8 cellular contexts compared by ENCODE assay signal in the genomic region with DNA sequence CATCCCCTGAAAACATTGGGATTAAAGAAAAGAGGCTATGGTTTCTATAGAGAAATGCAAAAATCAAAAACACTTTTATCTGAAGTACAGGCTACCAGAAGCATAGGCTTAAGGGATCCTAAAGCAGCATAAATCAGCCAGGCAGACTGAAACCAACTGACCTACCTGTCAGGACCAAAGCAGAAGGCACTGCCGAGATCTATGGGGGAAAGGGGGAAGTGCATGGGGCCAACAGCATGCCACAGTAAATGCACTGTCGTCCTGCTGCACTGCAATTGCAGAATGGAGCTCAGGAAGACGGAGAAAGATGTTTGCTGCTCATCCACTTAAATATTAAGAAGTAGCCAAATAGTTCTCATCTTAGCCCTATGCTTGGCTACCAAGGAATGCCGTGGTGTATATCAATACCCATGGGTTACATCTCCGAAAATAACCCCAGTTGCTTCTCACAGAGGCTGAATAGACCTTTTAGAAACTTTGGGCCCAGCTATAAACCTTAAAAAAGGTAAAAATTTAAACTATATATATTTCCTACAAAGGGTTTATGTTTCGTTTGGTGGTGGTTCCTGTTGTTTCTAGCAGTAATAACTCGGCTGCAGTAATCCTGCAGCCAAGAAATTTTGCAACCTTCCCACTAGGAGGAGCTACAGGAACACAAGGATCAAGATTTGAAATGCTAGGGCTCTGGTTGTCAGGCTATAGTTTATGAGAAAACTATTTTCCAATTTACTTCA.
DNase-seq lines count a peak whose midpoint lies in the region; ATAC-seq and TF ChIP-seq lines count a peak whose summit lies in the region.

No MANE protein-coding gene starts in this region.

- no peaks in the 10 kb centered on the region for H3K4me1 ChIP-seq in mucosa of descending colon (ENCODE audit: low read depth)

- H3K4me3 ChIP-seq in HFF-Myc (replicated peaks; ENCODE audit: low read depth, low read length) = no peak overlapping the region
- H3K4me3 ChIP-seq in mucosa of descending colon = no peak overlapping the region

- no peaks in the 10 kb centered on the region for H3K36me3 ChIP-seq in mucosa of descending colon (ENCODE audit: low read depth)

- H3K27ac Mint-ChIP-seq in natural killer cell = no peak overlapping the region

- no peaks in the 10 kb centered on the region for H3K9me3 ChIP-seq in mucosa of descending colon

- no peaks in the 10 kb centered on the region for H3K4me1 Mint-ChIP-seq in natural killer cell

- DNase-seq in ELF-1 (ENCODE audit: low read depth, low spot score) = peak; percentile 37
- DNase-seq in HFF-Myc (ENCODE audit: extremely low read depth, low read depth) = no peak
- peak; percentile 69 for DNase-seq in NCI-H82 (lab: John Stamatoyannopoulos, UW)
- DNase-seq in dermis blood vessel endothelial cell = peak; percentile 73
- peak in 1 of 3 donors; percentile 3 for DNase-seq in mucosa of descending colon
- no peak for DNase-seq in natural killer cell

- peak; percentile 70 for ATAC-seq in mucosa of descending colon
- no peak for ATAC-seq in natural killer cell
- no peak for ATAC-seq in esophagus mucosa
- no peak for ATAC-seq in HG03469 (IDR thresholded peaks at IDR 0.05; ENCODE audit: unreplicated experiment)

- no peak overlapping the region for H3K4me3 Mint-ChIP-seq in natural killer cell

- H3K9me3 Mint-ChIP-seq in natural killer cell = peaks cover 0 to 2% of the 10 kb centered on the region in 2 donors

- peak; percentile 56 for TF ChIP-seq CTCF in HFF-Myc (IDR thresholded peaks at IDR 0.05; ENCODE audit: low read depth, low read length, missing control alignments)
- no peak for TF ChIP-seq CTCF in mucosa of descending colon (IDR thresholded peaks at IDR 0.05)
- no peak for TF ChIP-seq CTCF in natural killer cell (IDR thresholded peaks at IDR 0.05)

- no peaks in the 10 kb centered on the region for H3K36me3 Mint-ChIP-seq in natural killer cell

- H3K27me3 Mint-ChIP-seq in natural killer cell (ENCODE audit: low read depth in 2 of 2) = no peaks in the 10 kb centered on the region

- intact Hi-C loops in mucosa of descending colon (cut with DNase I, micrococcal nuclease) (no loop called here), natural killer cell (cut with micrococcal nuclease) (no loop called here)

Comparison
In these comparisons a context has a peak if more than half of its experiments do, and no peak if none do; other contexts are left out.
1. DNase-seq: peak in ELF-1 (single experiment), NCI-H82 (single experiment) and dermis blood vessel endothelial cell (single experiment); none in HFF-Myc (single experiment) and natural killer cell (single experiment).